2 cellular contexts compared by ENCODE assay signal in genomic region chr1:247363000-247363399, GRCh38. TPM values are rescaled to one million over a fixed set of nuclear protein-coding genes. Genes with fewer than 3 reads are reported as not detected.
"Had no signal": no experiment of that assay in that cellular context is flagged by ENCODE, and none has a peak within 500 bp of the region (broad histone marks: within the 10 kb centered on the region; RNA-seq: fewer than 3 reads in every experiment).

No MANE protein-coding gene starts in this region.

RNA-seq across cellular contexts. Expression of gene NLRP3, which starts 53.0 kb away (rescaled TPM):
- total RNA-seq: H9 had no signal
- polyA plus RNA-seq: GM23338 had no signal
